ENCODE assay signal across 24 cellular contexts in the genomic region with DNA sequence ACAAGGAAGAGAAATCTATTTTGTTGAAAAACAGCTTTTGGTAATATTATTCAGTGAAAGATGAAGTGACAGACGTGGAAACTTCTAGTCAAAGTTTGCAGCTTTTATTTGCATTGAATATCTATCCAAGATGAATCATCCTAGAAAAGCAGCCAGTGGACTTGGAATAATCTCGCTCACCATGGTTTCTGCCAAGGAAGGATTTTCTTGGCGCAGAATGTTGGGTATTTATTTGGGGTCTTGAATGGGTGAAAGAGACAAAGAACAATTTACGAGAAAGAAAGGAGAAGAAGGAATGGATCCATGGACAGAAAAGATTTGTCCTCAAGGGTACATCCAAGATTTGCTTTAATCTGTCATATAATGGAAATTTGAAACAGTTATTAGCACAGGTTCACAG.
A peak's percentile ranks its signal among the peaks of the same experiment; 100 is the strongest.
DNase-seq lines count a peak whose midpoint lies in the region; ATAC-seq and TF ChIP-seq lines count a peak whose summit lies in the region.
"Had no signal": no experiment of that assay in that cellular context is flagged by ENCODE, and none has a peak within 500 bp of the region (broad histone marks: within the 10 kb centered on the region; RNA-seq: fewer than 3 reads in every experiment).

No MANE protein-coding gene starts in this region.

- no peak overlapping the region for H3K9ac ChIP-seq in PC-3 (ENCODE audit: low read length)
- H3K9ac ChIP-seq: BLaER1 treated with 17β-estradiol and CSF1 and Interleukin-3, amounts not matched to agents 10 nM and 100 nM had no signal

- H3K27me3 Mint-ChIP-seq in activated CD8-positive, alpha-beta T cell treated with anti-CD3 and anti-CD28 coated beads for 36 hours: no peaks in the 10 kb centered on the region
- no peaks in the 10 kb centered on the region for H3K27me3 Mint-ChIP-seq in activated CD4-positive, alpha-beta T cell treated with anti-CD3 and anti-CD28 coated beads, Interleukin-2, amount 10 ng/mL, durations not matched to agents 24 days and 14 days
- H3K27me3 Mint-ChIP-seq: CD4-positive, alpha-beta T cell; CD8-positive, alpha-beta memory T cell had no signal

- H3K4me1 Mint-ChIP-seq in activated CD8-positive, alpha-beta T cell treated with anti-CD3 and anti-CD28 coated beads for 36 hours (ENCODE audit: low read depth): no peaks in the 10 kb centered on the region
- no peaks in the 10 kb centered on the region for H3K4me1 Mint-ChIP-seq in activated CD4-positive, alpha-beta T cell treated with anti-CD3 and anti-CD28 coated beads, Interleukin-2, amount 10 ng/mL, durations not matched to agents 24 days and 14 days
- H3K4me1 Mint-ChIP-seq: CD8-positive, alpha-beta memory T cell had no signal

- H3K27me3 ChIP-seq in PC-3 (ENCODE audit: low read length): no peaks in the 10 kb centered on the region
- H3K27me3 ChIP-seq: BE2C; BLaER1 treated with 17β-estradiol and CSF1 and Interleukin-3, amounts not matched to agents 10 nM and 100 nM had no signal

- H3K9me3 ChIP-seq in PC-3 (ENCODE audit: low read length): no peaks in the 10 kb centered on the region
- H3K9me3 ChIP-seq: A549; BE2C; BLaER1 treated with 17β-estradiol and CSF1 and Interleukin-3, amounts not matched to agents 10 nM and 100 nM had no signal

- H3K4me3 Mint-ChIP-seq in activated CD8-positive, alpha-beta T cell treated with anti-CD3 and anti-CD28 coated beads for 36 hours: no peak overlapping the region
- H3K4me3 Mint-ChIP-seq in activated CD4-positive, alpha-beta T cell treated with anti-CD3 and anti-CD28 coated beads, Interleukin-2, amount 10 ng/mL, durations not matched to agents 24 days and 14 days: no peak overlapping the region
- H3K4me3 Mint-ChIP-seq: CD14-positive monocyte; CD4-positive, alpha-beta T cell; CD8-positive, alpha-beta memory T cell; GM23338; H9 had no signal

- no peaks in the 10 kb centered on the region for H3K9me2 ChIP-seq in PC-3 (replicated peaks; ENCODE audit: low read length)

- H3F3A ChIP-seq in PC-3 (ENCODE audit: low read length, unreplicated experiment): no peaks in the 10 kb centered on the region

- H3K4me3 ChIP-seq in PC-3 (ENCODE audit: low read length): no peak overlapping the region
- H3K4me3 ChIP-seq: A549; BLaER1 treated with 17β-estradiol and CSF1 and Interleukin-3, amounts not matched to agents 10 nM and 100 nM; GM12878; GM23338 had no signal

- no peaks in the 10 kb centered on the region for H4K20me1 ChIP-seq in PC-3 (ENCODE audit: low read length)
- H4K20me1 ChIP-seq: BLaER1 treated with 17β-estradiol and CSF1 and Interleukin-3, amounts not matched to agents 10 nM and 100 nM had no signal

- CTCF ChIA-PET in PC-3 (lab: Charles Lee): no interaction called here
- CTCF ChIA-PET in activated CD8-positive, alpha-beta T cell treated with anti-CD3 and anti-CD28 coated beads for 36 hours (lab: Charles Lee): no interaction called here

- POLR2A ChIA-PET in PC-3 (lab: Charles Lee; ENCODE audit: unreplicated experiment): interaction anchor here (0.7 kb wide), 1 partner anchor 1218 kb away, joined by 4 read pairs; no protein-coding TSS in a partner anchor
- POLR2A ChIA-PET in activated CD8-positive, alpha-beta T cell treated with anti-CD3 and anti-CD28 coated beads for 36 hours (lab: Charles Lee): no interaction called here

- no peak overlapping the region for H3K4me2 ChIP-seq in PC-3 (ENCODE audit: low read length)
- H3K4me2 ChIP-seq: A549; BLaER1 treated with 17β-estradiol and CSF1 and Interleukin-3, amounts not matched to agents 10 nM and 100 nM; GM23338 had no signal

- no peak overlapping the region for H3K27ac ChIP-seq in PC-3 (ENCODE audit: low read length)
- H3K27ac ChIP-seq: A549; BLaER1 treated with 17β-estradiol and CSF1 and Interleukin-3, amounts not matched to agents 10 nM and 100 nM had no signal

- DNase-seq in PC-3: peak; percentile 25
- peak; percentile 69 for DNase-seq in medulla oblongata (ENCODE audit: extremely low spot score)
- DNase-seq in superior temporal gyrus (ENCODE audit: extremely low spot score): peak; percentile 27
- no peak for DNase-seq in activated CD8-positive, alpha-beta T cell treated with anti-CD3 and anti-CD28 coated beads for 36 hours
- no peak for DNase-seq in activated CD4-positive, alpha-beta T cell treated with anti-CD3 and anti-CD28 coated beads, Interleukin-2, amount 10 ng/mL, durations not matched to agents 24 days and 14 days
- no peak for DNase-seq in posterior cingulate gyrus
- DNase-seq in NCI-H2227 (lab: John Stamatoyannopoulos, UW; ENCODE audit: unreplicated experiment): no peak
- DNase-seq: 8988T; ACHN; AML-193; BE2C; CD4-positive, alpha-beta T cell; CD8-positive, alpha-beta memory T cell; DMS 273 treated with DMSO at 0.1 percent for 48 hours; DMS79; EL; GDM1; H9 had no signal

- TF ChIP-seq CTCF in PC-3 (conservative IDR thresholded peaks at IDR 0.05; ENCODE audit: low read depth, low read length): no peak
- no peak for TF ChIP-seq CTCF in activated CD8-positive, alpha-beta T cell treated with anti-CD3 and anti-CD28 coated beads for 36 hours (IDR thresholded peaks at IDR 0.05)

- H3K36me3 Mint-ChIP-seq in activated CD8-positive, alpha-beta T cell treated with anti-CD3 and anti-CD28 coated beads for 36 hours (ENCODE audit: low read depth): no peaks in the 10 kb centered on the region
- H3K36me3 Mint-ChIP-seq in activated CD4-positive, alpha-beta T cell treated with anti-CD3 and anti-CD28 coated beads, Interleukin-2, amount 10 ng/mL, durations not matched to agents 24 days and 14 days (ENCODE audit: low read depth): no peaks in the 10 kb centered on the region
- H3K36me3 Mint-ChIP-seq: CD14-positive monocyte; CD8-positive, alpha-beta memory T cell had no signal

- intact Hi-C loops in PC-3 (cut with micrococcal nuclease) (no loop called here), posterior cingulate gyrus (cut with DNase I) (no loop called here)
- intact Hi-C loops in activated CD8-positive, alpha-beta T cell treated with anti-CD3 and anti-CD28 coated beads for 36 hours (cut with micrococcal nuclease): no loop called here
- intact Hi-C loops in activated CD4-positive, alpha-beta T cell treated with anti-CD3 and anti-CD28 coated beads, Interleukin-2, amount 10 ng/mL, durations not matched to agents 24 days and 14 days (cut with micrococcal nuclease): no loop called here

- no peaks in the 10 kb centered on the region for H3K9me3 Mint-ChIP-seq in activated CD8-positive, alpha-beta T cell treated with anti-CD3 and anti-CD28 coated beads for 36 hours
- no peaks in the 10 kb centered on the region for H3K9me3 Mint-ChIP-seq in activated CD4-positive, alpha-beta T cell treated with anti-CD3 and anti-CD28 coated beads, Interleukin-2, amount 10 ng/mL, durations not matched to agents 24 days and 14 days
- H3K9me3 Mint-ChIP-seq: CD4-positive, alpha-beta T cell; CD8-positive, alpha-beta memory T cell had no signal

- H3K79me2 ChIP-seq in PC-3 (ENCODE audit: low read length): no peaks in the 10 kb centered on the region

- no peak for ATAC-seq in PC-3
- ATAC-seq in activated CD8-positive, alpha-beta T cell treated with anti-CD3 and anti-CD28 coated beads for 36 hours: no peak
- ATAC-seq: A549, GM12878, GM23338, HCT116 had no signal

- peaks cover 30% of the 10 kb centered on the region for H3K4me1 ChIP-seq in PC-3 (ENCODE audit: insufficient read depth, low read length)
- H3K4me1 ChIP-seq: A549; BE2C; BLaER1 treated with 17β-estradiol and CSF1 and Interleukin-3, amounts not matched to agents 10 nM and 100 nM had no signal

- H3K27ac Mint-ChIP-seq in activated CD8-positive, alpha-beta T cell treated with anti-CD3 and anti-CD28 coated beads for 36 hours: no peak overlapping the region
- H3K27ac Mint-ChIP-seq in activated CD4-positive, alpha-beta T cell treated with anti-CD3 and anti-CD28 coated beads, Interleukin-2, amount 10 ng/mL, durations not matched to agents 24 days and 14 days: no peak overlapping the region
- H3K27ac Mint-ChIP-seq: CD14-positive monocyte; CD4-positive, alpha-beta T cell; CD8-positive, alpha-beta memory T cell; GM23338 had no signal

- BruUV-seq in PC-3 (replicated peaks; lab: Mats Ljungman, UMichigan): no TSS peak

- no peaks in the 10 kb centered on the region for H3K36me3 ChIP-seq in PC-3 (ENCODE audit: low read depth, low read length)
- H3K36me3 ChIP-seq: BE2C; BLaER1 treated with 17β-estradiol and CSF1 and Interleukin-3, amounts not matched to agents 10 nM and 100 nM had no signal

- H2AFZ ChIP-seq in PC-3 (ENCODE audit: low read length): no peak overlapping the region
- H2AFZ ChIP-seq: GM23338 had no signal

Comparison
In these comparisons a context has a peak if more than half of its experiments do, and no peak if none do; other contexts are left out.
1. DNase-seq: peak in PC-3 (single experiment), medulla oblongata (single experiment) and superior temporal gyrus (single experiment); none in activated CD8-positive, alpha-beta T cell treated with anti-CD3 and anti-CD28 coated beads for 36 hours (single experiment), activated CD4-positive, alpha-beta T cell treated with anti-CD3 and anti-CD28 coated beads, Interleukin-2, amount 10 ng/mL, durations not matched to agents 24 days and 14 days (single experiment), posterior cingulate gyrus (0 of 10) and NCI-H2227 (single experiment).